Comparison of ENCODE assay signal across 14 cellular contexts in genomic region chr13:113787694-113788093, GRCh38. TPM values are rescaled to one million over a fixed set of nuclear protein-coding genes. Genes with fewer than 3 reads are reported as not detected.
A peak's percentile ranks its signal among the peaks of the same experiment; 100 is the strongest.
DNase-seq lines count a peak whose midpoint lies in the region; ATAC-seq and TF ChIP-seq lines count a peak whose summit lies in the region.
"Had no signal": no experiment of that assay in that cellular context is flagged by ENCODE, and none has a peak within 500 bp of the region (broad histone marks: within the 10 kb centered on the region; RNA-seq: fewer than 3 reads in every experiment).

No MANE protein-coding gene starts in this region.

- no peaks in the 10 kb centered on the region for H3K36me3 ChIP-seq in heart right ventricle
- H3K36me3 ChIP-seq in neuronal stem cell (replicated peaks in 1 of 2; ENCODE audit: control insufficient read depth in 2 of 2, insufficient read depth in 2 of 2, low read length in 2 of 2), result peaks cover 0 to 2% of the 10 kb centered on the region in 2 donors
- no peaks in the 10 kb centered on the region for H3K36me3 ChIP-seq in upper lobe of right lung
- H3K36me3 ChIP-seq in Karpas-422 (ENCODE audit: insufficient read depth, low read length), result no peaks in the 10 kb centered on the region

- intact Hi-C loops in Right ventricle myocardium inferior (cut with DNase I), result no loop called here
- intact Hi-C loops in heart right ventricle (cut with DNase I), result no loop called here
- intact Hi-C loops in upper lobe of right lung (cut with DNase I), result no loop called here

- H2BK5ac ChIP-seq in neuronal stem cell (ENCODE audit: low read length), result no peak overlapping the region

- H3K4me1 ChIP-seq in heart right ventricle (peaks cover 0 to 4% (median 0%) of the 10 kb centered on the region in 9 donors), neuronal stem cell (ENCODE audit: control insufficient read depth in 2 of 2, insufficient read depth in 1 of 2, low read depth in 1 of 2, low read length in 2 of 2) (peaks cover 0 to 4% of the 10 kb centered on the region in 2 donors), upper lobe of right lung (no peaks in the 10 kb centered on the region), Karpas-422 (ENCODE audit: low read length) (peaks cover 5% of the 10 kb centered on the region)

- no peak overlapping the region for H2BK15ac ChIP-seq in neuronal stem cell (ENCODE audit: low read length)

- ATAC-seq in Right ventricle myocardium inferior (no peak), heart right ventricle (no peak), upper lobe of right lung (no peak)
- ATAC-seq: GM23338 had no signal

- H3K27me3 ChIP-seq in heart right ventricle, result peaks cover 0 to 2% (median 0%) of the 10 kb centered on the region in 7 donors
- H3K27me3 ChIP-seq in neuronal stem cell (ENCODE audit: control insufficient read depth in 3 of 3, insufficient read depth in 3 of 3, low read depth in 1 of 3, low read length in 3 of 3), result peaks cover 0 to 21% (median 0%) of the 10 kb centered on the region in 3 experiments
- H3K27me3 ChIP-seq in upper lobe of right lung, result no peaks in the 10 kb centered on the region
- no peaks in the 10 kb centered on the region for H3K27me3 ChIP-seq in Karpas-422 (ENCODE audit: low read length)
- H3K27me3 ChIP-seq: BLaER1 treated with 17β-estradiol and CSF1 and Interleukin-3, amounts not matched to agents 10 nM and 100 nM had no signal

- H3K79me1 ChIP-seq in neuronal stem cell (ENCODE audit: low read depth, low read length), result no peaks in the 10 kb centered on the region

- DNase-seq in Right ventricle myocardium inferior (ENCODE audit: missing footprints), result peak; percentile 6
- DNase-seq in heart right ventricle, result no peak
- DNase-seq in NCI-H69 (lab: John Stamatoyannopoulos, UW), result peak; percentile 41
- no peak for DNase-seq in neuronal stem cell (ENCODE audit: low spot score)
- peak; percentile 35 for DNase-seq in upper lobe of right lung
- no peak for DNase-seq in HPDE6-E6E7 (ENCODE audit: extremely low spot score)
- no peak for DNase-seq in D341Med (ENCODE audit: low spot score)
- no peak for DNase-seq in Karpas-422
- DNase-seq: CD8-positive, alpha-beta memory T cell; COR-L47; GDM1; H9 had no signal

- no peak overlapping the region for H3K4ac ChIP-seq in neuronal stem cell (ENCODE audit: low read length)

- peak overlapping the region; percentile 34 for H3K23ac ChIP-seq in neuronal stem cell (ENCODE audit: low read depth, low read length, poor library complexity)

- H3K79me2 ChIP-seq in Karpas-422 (ENCODE audit: low read length), result no peaks in the 10 kb centered on the region

- H4K20me1 ChIP-seq in Karpas-422 (ENCODE audit: insufficient read depth, low read depth, low read length), result no peaks in the 10 kb centered on the region

- WGBS in heart right ventricle, 2 donors, result 72 to 82% methylated on average over 12 of the region's 12 CpGs
- WGBS in neuronal stem cell (ENCODE audit: extremely low coverage in 2 of 2, insufficient read length in 2 of 2, insufficient replicate concordance in 1 of 2), 2 donors, result no CpG with 5 or more reads among the region's 12 CpGs

- peak overlapping the region; percentile 24 for H3K9ac ChIP-seq in neuronal stem cell (ENCODE audit: low read depth, low read length, poor library complexity)
- no peak overlapping the region for H3K9ac ChIP-seq in Karpas-422 (ENCODE audit: low read length)
- H3K9ac ChIP-seq: BLaER1 treated with 17β-estradiol and CSF1 and Interleukin-3, amounts not matched to agents 10 nM and 100 nM had no signal

- no peak overlapping the region for H2AFZ ChIP-seq in neuronal stem cell (ENCODE audit: low read length)
- no peak overlapping the region for H2AFZ ChIP-seq in Karpas-422 (ENCODE audit: low read length)
- H2AFZ ChIP-seq: GM23338 had no signal

- H3K9me3 ChIP-seq in heart right ventricle (peaks cover 0 to 4% (median 0%) of the 10 kb centered on the region in 11 donors), neuronal stem cell (replicated peaks in 1 of 2; ENCODE audit: control insufficient read depth in 2 of 2, insufficient read depth in 1 of 2, low read depth in 1 of 2, low read length in 2 of 2) (peaks cover 4 to 9% of the 10 kb centered on the region in 2 donors), upper lobe of right lung (no peaks in the 10 kb centered on the region), Karpas-422 (ENCODE audit: low read length) (no peaks in the 10 kb centered on the region)

- no peak overlapping the region for H2AK5ac ChIP-seq in neuronal stem cell (ENCODE audit: low read depth, low read length)

- H2BK12ac ChIP-seq in neuronal stem cell (ENCODE audit: low read length), result no peak overlapping the region

- H3K14ac ChIP-seq in neuronal stem cell (ENCODE audit: low read length), result no peak overlapping the region

- H4K8ac ChIP-seq in neuronal stem cell (ENCODE audit: low read depth, low read length), result no peak overlapping the region

- TF ChIP-seq CTCF in heart right ventricle (IDR thresholded peaks at IDR 0.05), result no peak
- no peak for TF ChIP-seq CTCF in upper lobe of right lung (IDR thresholded peaks at IDR 0.05)

- no peak overlapping the region for H2BK120ac ChIP-seq in neuronal stem cell (ENCODE audit: low read depth, low read length)

- H3K27ac ChIP-seq in heart right ventricle (no peak overlapping the region), neuronal stem cell (replicated peaks; ENCODE audit: low read length) (no peak overlapping the region), upper lobe of right lung (no peak overlapping the region), Karpas-422 (ENCODE audit: low read length) (no peak overlapping the region)
- H3K27ac ChIP-seq: BLaER1 treated with 17β-estradiol and CSF1 and Interleukin-3, amounts not matched to agents 10 nM and 100 nM had no signal

- H4K91ac ChIP-seq in neuronal stem cell (ENCODE audit: low read depth, low read length, poor library complexity), result no peak overlapping the region

- H3K9me2 ChIP-seq in Karpas-422 (replicated peaks; ENCODE audit: insufficient read depth, low read length), result no peaks in the 10 kb centered on the region

- H3K4me3 ChIP-seq in heart right ventricle (no peak overlapping the region), neuronal stem cell (ENCODE audit: low read length in 2 of 2) (no peak overlapping the region), upper lobe of right lung (no peak overlapping the region), Karpas-422 (ENCODE audit: low read length) (no peak overlapping the region)
- H3K4me3 ChIP-seq: BLaER1 treated with 17β-estradiol and CSF1 and Interleukin-3, amounts not matched to agents 10 nM and 100 nM; GM23338 had no signal

- no peak overlapping the region for H3K18ac ChIP-seq in neuronal stem cell (ENCODE audit: low read length)

- H3K4me2 ChIP-seq in neuronal stem cell (ENCODE audit: insufficient read depth, low read length, poor library complexity, severe bottlenecking) (no peak overlapping the region), Karpas-422 (ENCODE audit: low read depth, low read length, poor library complexity, severe bottlenecking) (no peak overlapping the region)
- H3K4me2 ChIP-seq: GM23338 had no signal

RNA-seq across cellular contexts. Expression of gene TMEM255B, which starts 28.7 kb away (rescaled TPM):
- total RNA-seq in Right ventricle myocardium inferior (9.8 TPM), heart right ventricle (10 to 100 TPM in 2 of 10 donors, 1 to 10 TPM in 8; 2.4 to 11.1 (median 5.5) TPM), upper lobe of right lung (43.6 TPM)
- 10 to 100 TPM in 1 of 2 donors, 1 to 10 TPM in 1; 8.6 to 12.9 TPM for polyA plus RNA-seq in heart right ventricle
- polyA plus RNA-seq in neuronal stem cell (2013, experiment 1 of 2), result 2.5 TPM
- polyA plus RNA-seq in neuronal stem cell (2013, experiment 2 of 2), result 2.2 TPM
- 0.86 and 1.4 TPM in 2 replicates for total RNA-seq in Karpas-422 (2014; rRNA removed; shearing (Covaris generic); ENCODE audit: low replicate concordance)
- polyA plus RNA-seq: CD8-positive, alpha-beta memory T cell had no signal

Comparison
In these comparisons a context has a peak if more than half of its experiments do, and no peak if none do; other contexts are left out.
1. DNase-seq: peak in Right ventricle myocardium inferior (single experiment), NCI-H69 (single experiment) and upper lobe of right lung (single experiment); none in heart right ventricle (0 of 2), neuronal stem cell (single experiment), HPDE6-E6E7 (single experiment), D341Med (single experiment) and Karpas-422 (single experiment).